ENCODE assay signal across 16 cellular contexts in the genomic region with DNA sequence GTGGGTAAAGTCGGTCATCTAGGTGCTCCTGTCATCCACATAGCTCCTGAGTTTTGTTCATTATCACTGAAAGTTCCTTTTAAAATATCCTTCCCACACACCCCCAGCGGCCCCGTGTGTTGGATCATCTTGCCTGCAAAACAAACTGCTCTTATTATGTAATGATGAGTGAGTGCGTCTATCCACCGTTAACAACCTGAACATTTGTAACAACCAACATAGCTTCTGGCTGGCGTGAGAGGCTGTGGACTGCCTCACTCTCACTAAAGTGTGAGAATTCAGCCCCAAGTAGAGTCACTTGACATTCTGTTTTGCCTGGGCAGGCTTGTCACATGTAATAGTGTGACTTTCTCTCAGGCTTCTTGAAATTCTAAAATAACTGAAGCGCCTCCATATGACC. TPM values are rescaled to one million over a fixed set of nuclear protein-coding genes. Genes with fewer than 3 reads are reported as not detected.
DNase-seq lines count a peak whose midpoint lies in the region; ATAC-seq and TF ChIP-seq lines count a peak whose summit lies in the region.
"Had no signal": no experiment of that assay in that cellular context is flagged by ENCODE, and none has a peak within 500 bp of the region (broad histone marks: within the 10 kb centered on the region; RNA-seq: fewer than 3 reads in every experiment).

No MANE protein-coding gene starts in this region.

- no peaks in the 10 kb centered on the region for H4K20me1 ChIP-seq in smooth muscle cell (ENCODE audit: low read depth)

- TF ChIP-seq CTCF in GM13977 (IDR thresholded peaks at IDR 0.05; ENCODE audit: extremely low read depth, insufficient read depth, missing control alignments) = no peak
- TF ChIP-seq CTCF in smooth muscle cell (IDR thresholded peaks at IDR 0.05; ENCODE audit: borderline replicate concordance, insufficient read depth, poor library complexity, severe bottlenecking) = no peak

- H3K4me1 ChIP-seq in smooth muscle cell (ENCODE audit: low read depth) = no peaks in the 10 kb centered on the region

- WGBS in smooth muscle cell (ENCODE audit: low lambda C conversion rate) = 81% methylated on average over 7 of the region's 7 CpGs

- no peak overlapping the region for H3K9ac ChIP-seq in smooth muscle cell (ENCODE audit: low read depth)
- H3K9ac ChIP-seq: GM23248 had no signal

- H3K27me3 ChIP-seq in smooth muscle cell (ENCODE audit: low read depth) = peaks cover 53% of the 10 kb centered on the region

- H3K9me3 ChIP-seq in smooth muscle cell (replicated peaks; ENCODE audit: low read depth) = no peaks in the 10 kb centered on the region

- no peaks in the 10 kb centered on the region for H3F3A ChIP-seq in smooth muscle cell (ENCODE audit: low read depth)

- H3K27ac ChIP-seq in smooth muscle cell (ENCODE audit: low read depth) = no peak overlapping the region
- H3K27ac ChIP-seq: GM23248 had no signal

- H2AFZ ChIP-seq in smooth muscle cell (ENCODE audit: low read depth) = no peak overlapping the region
- H2AFZ ChIP-seq: GM23248 had no signal

- H3K4me3 Mint-ChIP-seq in T-helper 2 cell treated with Interferon-gamma antibody and Interleukin-4, amounts not matched to agents 5 μg/mL and 100 μg/mL, for 36 hours = peak overlapping the region; percentile 89
- peak overlapping the region; percentile 13 for H3K4me3 Mint-ChIP-seq in activated naive CD8-positive, alpha-beta T cell treated with anti-CD3 and anti-CD28 coated beads, Interleukin-2, amount 50 U/mL, for 24 hours
- peak overlapping the region; percentile 88 for H3K4me3 Mint-ChIP-seq in natural killer cell treated with Interleukin-12 subunit alpha and Interleukin-12 subunit beta and Interleukin-15 and Interleukin-18, amount 100 ng/mL, for 72 hours
- H3K4me3 Mint-ChIP-seq in activated T-helper 2 cell treated with anti-CD3 and anti-CD28 coated beads, Interferon-gamma antibody, Interleukin-2, Interleukin-4, amounts not matched to agents 10 μg/mL and 5 μg/mL and 100 μg/mL, durations not matched to agents 14 hours and 24 hours and 36 hours (ENCODE audit: low read depth) = no peak overlapping the region

- H3K4me1 Mint-ChIP-seq in T-helper 2 cell treated with Interferon-gamma antibody and Interleukin-4, amounts not matched to agents 5 μg/mL and 100 μg/mL, for 36 hours (ENCODE audit: low read depth) = peaks cover 30% of the 10 kb centered on the region
- peaks cover 22% of the 10 kb centered on the region for H3K4me1 Mint-ChIP-seq in activated naive CD8-positive, alpha-beta T cell treated with anti-CD3 and anti-CD28 coated beads, Interleukin-2, amount 50 U/mL, for 24 hours
- H3K4me1 Mint-ChIP-seq in natural killer cell treated with Interleukin-12 subunit alpha and Interleukin-12 subunit beta and Interleukin-15 and Interleukin-18, amount 100 ng/mL, for 72 hours (ENCODE audit: low read depth in 2 of 2) = peaks cover 29 to 30% of the 10 kb centered on the region in 2 donors
- H3K4me1 Mint-ChIP-seq in activated T-helper 2 cell treated with anti-CD3 and anti-CD28 coated beads, Interferon-gamma antibody, Interleukin-2, Interleukin-4, amounts not matched to agents 10 μg/mL and 5 μg/mL and 100 μg/mL, durations not matched to agents 14 hours and 24 hours and 36 hours (ENCODE audit: low read depth) = peaks cover 30% of the 10 kb centered on the region

- no peaks in the 10 kb centered on the region for H3K79me2 ChIP-seq in smooth muscle cell (ENCODE audit: low read depth)

- DNase-seq in T-helper 2 cell treated with Interferon-gamma antibody and Interleukin-4, amounts not matched to agents 5 μg/mL and 100 μg/mL, for 36 hours (ENCODE audit: low spot score) = no peak
- DNase-seq in T-helper 2 cell = no peak
- peak; percentile 3 for DNase-seq in GM13977 (ENCODE audit: low spot score)
- DNase-seq in activated naive CD8-positive, alpha-beta T cell treated with anti-CD3 and anti-CD28 coated beads, Interleukin-2, amount 50 U/mL, for 24 hours = no peak
- no peak for DNase-seq in natural killer cell treated with Interleukin-12 subunit alpha and Interleukin-12 subunit beta and Interleukin-15 and Interleukin-18, amount 100 ng/mL, for 72 hours (ENCODE audit: low spot score)
- DNase-seq in H4 (ENCODE audit: low spot score) = no peak
- DNase-seq in activated T-helper 2 cell treated with anti-CD3 and anti-CD28 coated beads, Interferon-gamma antibody, Interleukin-2, Interleukin-4, amounts not matched to agents 10 μg/mL and 5 μg/mL and 100 μg/mL, durations not matched to agents 14 hours and 24 hours and 36 hours (ENCODE audit: low spot score) = no peak
- no peak for DNase-seq in smooth muscle cell (lab: John Stamatoyannopoulos, UW; ENCODE audit: unreplicated experiment)
- DNase-seq: activated naive CD4-positive, alpha-beta T cell treated with Interleukin-2 at 50 U/mL for 16 hours; COR-L47; dermis blood vessel endothelial cell; GM23248; NCI-H1694; OCI-M1 had no signal

- no peak overlapping the region for H3K27ac Mint-ChIP-seq in T-helper 2 cell treated with Interferon-gamma antibody and Interleukin-4, amounts not matched to agents 5 μg/mL and 100 μg/mL, for 36 hours
- no peak overlapping the region for H3K27ac Mint-ChIP-seq in activated naive CD8-positive, alpha-beta T cell treated with anti-CD3 and anti-CD28 coated beads, Interleukin-2, amount 50 U/mL, for 24 hours
- H3K27ac Mint-ChIP-seq in natural killer cell treated with Interleukin-12 subunit alpha and Interleukin-12 subunit beta and Interleukin-15 and Interleukin-18, amount 100 ng/mL, for 72 hours = peak overlapping the region; percentile 72 to 87
- H3K27ac Mint-ChIP-seq in activated T-helper 2 cell treated with anti-CD3 and anti-CD28 coated beads, Interferon-gamma antibody, Interleukin-2, Interleukin-4, amounts not matched to agents 10 μg/mL and 5 μg/mL and 100 μg/mL, durations not matched to agents 14 hours and 24 hours and 36 hours = no peak overlapping the region

- intact Hi-C loops in activated T-helper 2 cell treated with anti-CD3 and anti-CD28 coated beads, Interferon-gamma antibody, Interleukin-2, Interleukin-4, amounts not matched to agents 10 μg/mL and 5 μg/mL and 100 μg/mL, durations not matched to agents 14 hours and 24 hours and 36 hours (cut with micrococcal nuclease) = no loop called here

- H3K27me3 Mint-ChIP-seq in T-helper 2 cell treated with Interferon-gamma antibody and Interleukin-4, amounts not matched to agents 5 μg/mL and 100 μg/mL, for 36 hours (ENCODE audit: low read depth) = peaks cover 27% of the 10 kb centered on the region
- no peaks in the 10 kb centered on the region for H3K27me3 Mint-ChIP-seq in activated naive CD8-positive, alpha-beta T cell treated with anti-CD3 and anti-CD28 coated beads, Interleukin-2, amount 50 U/mL, for 24 hours
- peaks cover 22% of the 10 kb centered on the region in 2 donors for H3K27me3 Mint-ChIP-seq in natural killer cell treated with Interleukin-12 subunit alpha and Interleukin-12 subunit beta and Interleukin-15 and Interleukin-18, amount 100 ng/mL, for 72 hours
- peaks cover 18% of the 10 kb centered on the region for H3K27me3 Mint-ChIP-seq in activated T-helper 2 cell treated with anti-CD3 and anti-CD28 coated beads, Interferon-gamma antibody, Interleukin-2, Interleukin-4, amounts not matched to agents 10 μg/mL and 5 μg/mL and 100 μg/mL, durations not matched to agents 14 hours and 24 hours and 36 hours (ENCODE audit: low read depth)

- peaks cover 4% of the 10 kb centered on the region for H3K9me3 Mint-ChIP-seq in T-helper 2 cell treated with Interferon-gamma antibody and Interleukin-4, amounts not matched to agents 5 μg/mL and 100 μg/mL, for 36 hours
- peaks cover 5% of the 10 kb centered on the region for H3K9me3 Mint-ChIP-seq in activated naive CD8-positive, alpha-beta T cell treated with anti-CD3 and anti-CD28 coated beads, Interleukin-2, amount 50 U/mL, for 24 hours
- H3K9me3 Mint-ChIP-seq in natural killer cell treated with Interleukin-12 subunit alpha and Interleukin-12 subunit beta and Interleukin-15 and Interleukin-18, amount 100 ng/mL, for 72 hours = no peaks in the 10 kb centered on the region
- peaks cover 4% of the 10 kb centered on the region for H3K9me3 Mint-ChIP-seq in activated T-helper 2 cell treated with anti-CD3 and anti-CD28 coated beads, Interferon-gamma antibody, Interleukin-2, Interleukin-4, amounts not matched to agents 10 μg/mL and 5 μg/mL and 100 μg/mL, durations not matched to agents 14 hours and 24 hours and 36 hours

- H3K36me3 ChIP-seq in smooth muscle cell (ENCODE audit: low read depth) = no peaks in the 10 kb centered on the region

- no peak overlapping the region for H3K4me3 ChIP-seq in smooth muscle cell
- H3K4me3 ChIP-seq: GM23248 had no signal

- no peak overlapping the region for H3K4me2 ChIP-seq in smooth muscle cell

- H3K36me3 Mint-ChIP-seq in T-helper 2 cell treated with Interferon-gamma antibody and Interleukin-4, amounts not matched to agents 5 μg/mL and 100 μg/mL, for 36 hours (ENCODE audit: low read depth) = peaks cover 9% of the 10 kb centered on the region
- H3K36me3 Mint-ChIP-seq in activated naive CD8-positive, alpha-beta T cell treated with anti-CD3 and anti-CD28 coated beads, Interleukin-2, amount 50 U/mL, for 24 hours (ENCODE audit: low read depth) = no peaks in the 10 kb centered on the region
- H3K36me3 Mint-ChIP-seq in natural killer cell treated with Interleukin-12 subunit alpha and Interleukin-12 subunit beta and Interleukin-15 and Interleukin-18, amount 100 ng/mL, for 72 hours = no peaks in the 10 kb centered on the region
- H3K36me3 Mint-ChIP-seq in activated T-helper 2 cell treated with anti-CD3 and anti-CD28 coated beads, Interferon-gamma antibody, Interleukin-2, Interleukin-4, amounts not matched to agents 10 μg/mL and 5 μg/mL and 100 μg/mL, durations not matched to agents 14 hours and 24 hours and 36 hours (ENCODE audit: low read depth) = peaks cover 4% of the 10 kb centered on the region

- in situ Hi-C loops in GM13977 (cut with MboI; ENCODE audit: low pct_unique_long_range_greater_than_20kb, low sequenced_read_pairs, unreplicated experiment) = loop anchor here (25.0 kb wide), 1 partner anchor 367 kb away; no protein-coding TSS in a partner anchor

- no peak for ATAC-seq in activated naive CD8-positive, alpha-beta T cell treated with anti-CD3 and anti-CD28 coated beads, Interleukin-2, amount 50 U/mL, for 24 hours
- ATAC-seq in natural killer cell treated with Interleukin-12 subunit alpha and Interleukin-12 subunit beta and Interleukin-15 and Interleukin-18, amount 100 ng/mL, for 72 hours = no peak

RNA-seq across cellular contexts. Expression of a gene that starts 14.5 kb away (rescaled TPM):
- under 1 TPM; 0.62 to 0.92 TPM for total RNA-seq in natural killer cell treated with Interleukin-12 subunit alpha and Interleukin-12 subunit beta and Interleukin-15 and Interleukin-18, amount 100 ng/mL, for 72 hours
- total RNA-seq in H4 (2014; rRNA removed; shearing (Covaris generic)) = 0.06 and 0.52 TPM in 2 replicates
- 0.16 and 0.21 TPM in 2 replicates for total RNA-seq in activated T-helper 2 cell treated with anti-CD3 and anti-CD28 coated beads, Interferon-gamma antibody, Interleukin-2, Interleukin-4, amounts not matched to agents 10 μg/mL and 5 μg/mL and 100 μg/mL, durations not matched to agents 14 hours and 24 hours and 36 hours
- 0.81 and 1.7 TPM in 2 replicates for total RNA-seq in smooth muscle cell
- polyA plus RNA-seq in smooth muscle cell = 0.16 and 0.99 TPM in 2 replicates
- total RNA-seq: dermis blood vessel endothelial cell, GM23248, NCI-H460 had no signal
- polyA plus RNA-seq: AG04450, GM23248 had no signal

RNA-seq across cellular contexts. Expression of a gene that starts 54.1 kb away (rescaled TPM):
- total RNA-seq in natural killer cell treated with Interleukin-12 subunit alpha and Interleukin-12 subunit beta and Interleukin-15 and Interleukin-18, amount 100 ng/mL, for 72 hours = 100 to 1,000 TPM in 1 of 2 donors, 10 to 100 TPM in 1; 65.7 to 105 TPM
- not detected in 2 replicates for total RNA-seq in H4 (2014; rRNA removed; shearing (Covaris generic))
- total RNA-seq in activated T-helper 2 cell treated with anti-CD3 and anti-CD28 coated beads, Interferon-gamma antibody, Interleukin-2, Interleukin-4, amounts not matched to agents 10 μg/mL and 5 μg/mL and 100 μg/mL, durations not matched to agents 14 hours and 24 hours and 36 hours = 24.0 and 24.4 TPM in 2 replicates
- total RNA-seq in smooth muscle cell = 5.5 and 9.3 TPM in 2 replicates
- 2.3 and 3.7 TPM in 2 replicates for polyA plus RNA-seq in smooth muscle cell
- total RNA-seq: dermis blood vessel endothelial cell, GM23248, NCI-H460 had no signal
- polyA plus RNA-seq: GM23248 had no signal

Comparison
In these comparisons a context has a peak if more than half of its experiments do, and no peak if none do; other contexts are left out.
1. H3K27ac Mint-ChIP-seq: peak in natural killer cell treated with Interleukin-12 subunit alpha and Interleukin-12 subunit beta and Interleukin-15 and Interleukin-18, amount 100 ng/mL, for 72 hours (2 of 2); none in T-helper 2 cell treated with Interferon-gamma antibody and Interleukin-4, amounts not matched to agents 5 μg/mL and 100 μg/mL, for 36 hours (single experiment), activated naive CD8-positive, alpha-beta T cell treated with anti-CD3 and anti-CD28 coated beads, Interleukin-2, amount 50 U/mL, for 24 hours (single experiment) and activated T-helper 2 cell treated with anti-CD3 and anti-CD28 coated beads, Interferon-gamma antibody, Interleukin-2, Interleukin-4, amounts not matched to agents 10 μg/mL and 5 μg/mL and 100 μg/mL, durations not matched to agents 14 hours and 24 hours and 36 hours (single experiment).